Comparison of ENCODE assay signal across 8 cellular contexts in genomic region chr2:37232131-37232933, GRCh38. TPM values are rescaled to one million over a fixed set of nuclear protein-coding genes. Genes with fewer than 3 reads are reported as not detected.
DNase-seq lines count a peak whose midpoint lies in the region; ATAC-seq and TF ChIP-seq lines count a peak whose summit lies in the region.

No MANE protein-coding gene starts in this region.

- H3K27me3 ChIP-seq in ACC112 (ENCODE audit: insufficient read depth, low read length): no peaks in the 10 kb centered on the region
- no peaks in the 10 kb centered on the region for H3K27me3 ChIP-seq in OCI-LY3 (ENCODE audit: low read depth, low read length)

- H3K4me1 ChIP-seq in ACC112 (ENCODE audit: control insufficient read depth, insufficient read depth, low read length, unreplicated experiment) (peaks cover 23% of the 10 kb centered on the region), OCI-LY3 (ENCODE audit: low read length) (peaks cover 22% of the 10 kb centered on the region)

- TF ChIP-seq CTCF in OCI-LY3 (IDR thresholded peaks at IDR 0.05; ENCODE audit: low read depth, low read length) (no peak), osteocyte (IDR thresholded peaks at IDR 0.05) (no peak)

- H3K27me3 Mint-ChIP-seq in effector memory CD8-positive, alpha-beta T cell: no peaks in the 10 kb centered on the region
- no peaks in the 10 kb centered on the region for H3K27me3 Mint-ChIP-seq in activated T-helper 1 cell treated with anti-CD3 and anti-CD28 coated beads, Interleukin-12 subunit alpha, Interleukin-12 subunit beta, Interleukin-2, Interleukin-4 antibody, amounts not matched to agents 30 ng/mL and 10 ng/mL and 1 ng/mL, durations not matched to agents 14 hours and 24 hours and 36 hours (ENCODE audit: insufficient read depth)
- no peaks in the 10 kb centered on the region for H3K27me3 Mint-ChIP-seq in osteocyte (ENCODE audit: unreplicated experiment)

- peak overlapping the region; percentile 96 for H3K4me2 ChIP-seq in OCI-LY3 (ENCODE audit: low read length)

- H3K27ac ChIP-seq in ACC112 (ENCODE audit: low read depth, low read length) (peak overlapping the region; percentile 79), OCI-LY3 (ENCODE audit: low read length) (peak overlapping the region; percentile 52; the same call in 1 of the 2 replicates)

- DNase-seq in effector memory CD8-positive, alpha-beta T cell: no peak
- DNase-seq in mucosa of gallbladder (ENCODE audit: low spot score): peak; percentile 24
- DNase-seq in activated T-helper 1 cell treated with anti-CD3 and anti-CD28 coated beads, Interleukin-12 subunit alpha, Interleukin-12 subunit beta, Interleukin-2, Interleukin-4 antibody, amounts not matched to agents 30 ng/mL and 10 ng/mL and 1 ng/mL, durations not matched to agents 14 hours and 24 hours and 36 hours (ENCODE audit: low spot score): no peak
- no peak for DNase-seq in osteocyte (ENCODE audit: extremely low spot score, unreplicated experiment)
- DNase-seq in NCI-H1694 (lab: John Stamatoyannopoulos, UW): no peak

- peaks cover 14% of the 10 kb centered on the region; the same call in 1 of the 2 replicates for H3K36me3 ChIP-seq in ACC112 (ENCODE audit: insufficient read depth, low read length)
- H3K36me3 ChIP-seq in OCI-LY3 (replicated peaks; ENCODE audit: low read depth, low read length): peaks cover 11% of the 10 kb centered on the region

- H4K20me1 ChIP-seq in OCI-LY3 (ENCODE audit: insufficient read depth, low read length): peaks cover 17% of the 10 kb centered on the region; the same call in 1 of the 2 replicates

- intact Hi-C loops in activated T-helper 1 cell treated with anti-CD3 and anti-CD28 coated beads, Interleukin-12 subunit alpha, Interleukin-12 subunit beta, Interleukin-2, Interleukin-4 antibody, amounts not matched to agents 30 ng/mL and 10 ng/mL and 1 ng/mL, durations not matched to agents 14 hours and 24 hours and 36 hours (cut with micrococcal nuclease): loop anchor here (5.0 to 10.0 kb wide), 2 partner anchors 355 to 1142 kb away; partner anchors contain the start of gene ATL2

- H3K79me2 ChIP-seq in ACC112 (ENCODE audit: control insufficient read depth, insufficient read depth, low read length, unreplicated experiment): peaks cover 75% of the 10 kb centered on the region
- H3K79me2 ChIP-seq in OCI-LY3 (ENCODE audit: low read length): peaks cover 80% of the 10 kb centered on the region

- peaks cover 8 to 19% of the 10 kb centered on the region in 2 donors for H3K4me1 Mint-ChIP-seq in effector memory CD8-positive, alpha-beta T cell (ENCODE audit: low read depth in 2 of 2)
- peaks cover 21% of the 10 kb centered on the region for H3K4me1 Mint-ChIP-seq in activated T-helper 1 cell treated with anti-CD3 and anti-CD28 coated beads, Interleukin-12 subunit alpha, Interleukin-12 subunit beta, Interleukin-2, Interleukin-4 antibody, amounts not matched to agents 30 ng/mL and 10 ng/mL and 1 ng/mL, durations not matched to agents 14 hours and 24 hours and 36 hours (ENCODE audit: low read depth)
- H3K4me1 Mint-ChIP-seq in osteocyte (ENCODE audit: unreplicated experiment): peaks cover 11% of the 10 kb centered on the region

- no peak overlapping the region for H3K27ac Mint-ChIP-seq in effector memory CD8-positive, alpha-beta T cell
- H3K27ac Mint-ChIP-seq in activated T-helper 1 cell treated with anti-CD3 and anti-CD28 coated beads, Interleukin-12 subunit alpha, Interleukin-12 subunit beta, Interleukin-2, Interleukin-4 antibody, amounts not matched to agents 30 ng/mL and 10 ng/mL and 1 ng/mL, durations not matched to agents 14 hours and 24 hours and 36 hours: no peak overlapping the region
- H3K27ac Mint-ChIP-seq in osteocyte (ENCODE audit: unreplicated experiment): no peak overlapping the region

- ATAC-seq in GM19035 (IDR thresholded peaks at IDR 0.05; ENCODE audit: unreplicated experiment): peak; percentile 11
- peak; percentile 2 for ATAC-seq in effector memory CD8-positive, alpha-beta T cell (replicated peaks)

- H3K4me3 ChIP-seq in ACC112 (ENCODE audit: low read depth, low read length): peak overlapping the region; percentile 99
- H3K4me3 ChIP-seq in OCI-LY3 (ENCODE audit: low read length): peak overlapping the region; percentile 96

- no peak overlapping the region for H3K4me3 Mint-ChIP-seq in effector memory CD8-positive, alpha-beta T cell
- H3K4me3 Mint-ChIP-seq in activated T-helper 1 cell treated with anti-CD3 and anti-CD28 coated beads, Interleukin-12 subunit alpha, Interleukin-12 subunit beta, Interleukin-2, Interleukin-4 antibody, amounts not matched to agents 30 ng/mL and 10 ng/mL and 1 ng/mL, durations not matched to agents 14 hours and 24 hours and 36 hours: no peak overlapping the region
- no peak overlapping the region for H3K4me3 Mint-ChIP-seq in osteocyte (ENCODE audit: unreplicated experiment)

- H3K9ac ChIP-seq in OCI-LY3 (ENCODE audit: low read length): peak overlapping the region; percentile 94

- H3K36me3 Mint-ChIP-seq in effector memory CD8-positive, alpha-beta T cell (ENCODE audit: insufficient read depth): peaks cover 25% of the 10 kb centered on the region
- peaks cover 28% of the 10 kb centered on the region for H3K36me3 Mint-ChIP-seq in activated T-helper 1 cell treated with anti-CD3 and anti-CD28 coated beads, Interleukin-12 subunit alpha, Interleukin-12 subunit beta, Interleukin-2, Interleukin-4 antibody, amounts not matched to agents 30 ng/mL and 10 ng/mL and 1 ng/mL, durations not matched to agents 14 hours and 24 hours and 36 hours (ENCODE audit: low read depth)
- H3K36me3 Mint-ChIP-seq in osteocyte (ENCODE audit: unreplicated experiment): peaks cover 25% of the 10 kb centered on the region

- H3K9me3 ChIP-seq in OCI-LY3 (ENCODE audit: insufficient read depth, low read length): no peaks in the 10 kb centered on the region

- H2AFZ ChIP-seq in ACC112 (ENCODE audit: low read length, unreplicated experiment): peak overlapping the region; percentile 75
- H2AFZ ChIP-seq in OCI-LY3 (ENCODE audit: low read depth, low read length): peak overlapping the region; percentile 75; the same call in 1 of the 2 replicates

- H3K9me3 Mint-ChIP-seq in effector memory CD8-positive, alpha-beta T cell: no peaks in the 10 kb centered on the region
- H3K9me3 Mint-ChIP-seq in activated T-helper 1 cell treated with anti-CD3 and anti-CD28 coated beads, Interleukin-12 subunit alpha, Interleukin-12 subunit beta, Interleukin-2, Interleukin-4 antibody, amounts not matched to agents 30 ng/mL and 10 ng/mL and 1 ng/mL, durations not matched to agents 14 hours and 24 hours and 36 hours: no peaks in the 10 kb centered on the region
- H3K9me3 Mint-ChIP-seq in osteocyte (ENCODE audit: unreplicated experiment): no peaks in the 10 kb centered on the region

RNA-seq across cellular contexts. Expression of gene NDUFAF7, which starts 0.9 kb away (rescaled TPM):
- total RNA-seq in mucosa of gallbladder (11.4 TPM), osteocyte (17.8 and 17.9 TPM in 2 replicates)
- total RNA-seq in activated T-helper 1 cell treated with anti-CD3 and anti-CD28 coated beads, Interleukin-12 subunit alpha, Interleukin-12 subunit beta, Interleukin-2, Interleukin-4 antibody, amounts not matched to agents 30 ng/mL and 10 ng/mL and 1 ng/mL, durations not matched to agents 14 hours and 24 hours and 36 hours: 23.0 and 27.1 TPM in 2 replicates

RNA-seq across cellular contexts. Expression of gene CEBPZ, which starts 0.9 kb away (rescaled TPM):
- 29.2 TPM for total RNA-seq in mucosa of gallbladder
- total RNA-seq in activated T-helper 1 cell treated with anti-CD3 and anti-CD28 coated beads, Interleukin-12 subunit alpha, Interleukin-12 subunit beta, Interleukin-2, Interleukin-4 antibody, amounts not matched to agents 30 ng/mL and 10 ng/mL and 1 ng/mL, durations not matched to agents 14 hours and 24 hours and 36 hours: 75.4 and 79.2 TPM in 2 replicates
- 28.2 and 34.1 TPM in 2 replicates for total RNA-seq in osteocyte

RNA-seq across cellular contexts. Expression of gene CEBPZOS, which starts 36.0 kb away (rescaled TPM):
- total RNA-seq in mucosa of gallbladder: 45.9 TPM
- total RNA-seq in activated T-helper 1 cell treated with anti-CD3 and anti-CD28 coated beads, Interleukin-12 subunit alpha, Interleukin-12 subunit beta, Interleukin-2, Interleukin-4 antibody, amounts not matched to agents 30 ng/mL and 10 ng/mL and 1 ng/mL, durations not matched to agents 14 hours and 24 hours and 36 hours: 39.5 and 45.3 TPM in 2 replicates
- not detected in 2 replicates for total RNA-seq in osteocyte

RNA-seq across cellular contexts. Expression of gene SULT6B1, which starts 43.9 kb away (rescaled TPM):
- not detected for total RNA-seq in mucosa of gallbladder
- not detected in 2 replicates for total RNA-seq in activated T-helper 1 cell treated with anti-CD3 and anti-CD28 coated beads, Interleukin-12 subunit alpha, Interleukin-12 subunit beta, Interleukin-2, Interleukin-4 antibody, amounts not matched to agents 30 ng/mL and 10 ng/mL and 1 ng/mL, durations not matched to agents 14 hours and 24 hours and 36 hours
- not detected in 2 replicates for total RNA-seq in osteocyte

Comparison
In these comparisons a context has a peak if more than half of its experiments do, and no peak if none do; other contexts are left out.
1. RNA of gene CEBPZOS, which starts 36.0 kb away (total RNA-seq): 45.9 TPM in mucosa of gallbladder (single experiment) and 39.5 to 45.3 TPM in activated T-helper 1 cell treated with anti-CD3 and anti-CD28 coated beads, Interleukin-12 subunit alpha, Interleukin-12 subunit beta, Interleukin-2, Interleukin-4 antibody, amounts not matched to agents 30 ng/mL and 10 ng/mL and 1 ng/mL, durations not matched to agents 14 hours and 24 hours and 36 hours; not detected in osteocyte; every median in the first group is over 10 times any median in the second.